In genomic region chr11:107018902-107019493, GRCh38 we compare ENCODE assay signal across 8 cellular contexts. TPM values are rescaled to one million over a fixed set of nuclear protein-coding genes. Genes with fewer than 3 reads are reported as not detected.
DNase-seq lines count a peak whose midpoint lies in the region; ATAC-seq lines count a peak whose summit lies in the region.

No MANE protein-coding gene starts in this region.

- no peak overlapping the region for H3K18ac ChIP-seq in neuronal stem cell (ENCODE audit: low read length)

- peak overlapping the region; percentile 4 for H3K14ac ChIP-seq in neuronal stem cell (ENCODE audit: low read length)

- H3K9ac ChIP-seq in HUES6 (ENCODE audit: low read length) (no peak overlapping the region), neuronal stem cell (ENCODE audit: low read depth, low read length, poor library complexity) (no peak overlapping the region)

- no peaks in the 10 kb centered on the region for H3K9me3 Mint-ChIP-seq in activated T-helper 2 cell treated with anti-CD3 and anti-CD28 coated beads, Interferon-gamma antibody, Interleukin-2, Interleukin-4, amounts not matched to agents 10 μg/mL and 5 μg/mL and 100 μg/mL, durations not matched to agents 14 hours and 24 hours and 36 hours

- no peak overlapping the region for H2AK5ac ChIP-seq in neuronal stem cell (ENCODE audit: low read depth, low read length)

- H3K23ac ChIP-seq in neuronal stem cell (ENCODE audit: low read depth, low read length, poor library complexity): no peak overlapping the region

- no peak overlapping the region for H2BK15ac ChIP-seq in neuronal stem cell (ENCODE audit: low read length)

- H3K36me3 Mint-ChIP-seq in activated T-helper 2 cell treated with anti-CD3 and anti-CD28 coated beads, Interferon-gamma antibody, Interleukin-2, Interleukin-4, amounts not matched to agents 10 μg/mL and 5 μg/mL and 100 μg/mL, durations not matched to agents 14 hours and 24 hours and 36 hours (ENCODE audit: low read depth): no peaks in the 10 kb centered on the region

- WGBS in neuronal stem cell (ENCODE audit: extremely low coverage in 2 of 2, insufficient read length in 2 of 2, insufficient replicate concordance in 1 of 2), 2 donors: no CpG with 5 or more reads among the region's 36 CpGs

- peak overlapping the region; percentile 50 for H3K4me3 ChIP-seq in HUES6 (ENCODE audit: low read depth, low read length)
- H3K4me3 ChIP-seq in neuronal stem cell (ENCODE audit: low read length in 2 of 2): peak overlapping the region; percentile 47 to 76

- H4K8ac ChIP-seq in neuronal stem cell (ENCODE audit: low read depth, low read length): no peak overlapping the region

- ATAC-seq in HG03135 (IDR thresholded peaks at IDR 0.05; ENCODE audit: unreplicated experiment): no peak

- H3K4me2 ChIP-seq in neuronal stem cell (ENCODE audit: insufficient read depth, low read length, poor library complexity, severe bottlenecking): peak overlapping the region; percentile 92

- DNase-seq in D341Med (ENCODE audit: low spot score): peak; percentile 61
- DNase-seq in activated T-helper 2 cell treated with anti-CD3 and anti-CD28 coated beads, Interferon-gamma antibody, Interleukin-2, Interleukin-4, amounts not matched to agents 10 μg/mL and 5 μg/mL and 100 μg/mL, durations not matched to agents 14 hours and 24 hours and 36 hours (ENCODE audit: low spot score): peak; percentile 8
- DNase-seq in globus pallidus (ENCODE audit: low spot score): peak; percentile 51
- DNase-seq in neuronal stem cell (ENCODE audit: low spot score): peak; percentile 71
- DNase-seq in T-helper 9 cell: no peak
- DNase-seq in MV-4-11 (lab: John Stamatoyannopoulos, UW): no peak

- no peak overlapping the region for H2BK5ac ChIP-seq in neuronal stem cell (ENCODE audit: low read length)

- peaks cover 42% of the 10 kb centered on the region for H3K27me3 Mint-ChIP-seq in activated T-helper 2 cell treated with anti-CD3 and anti-CD28 coated beads, Interferon-gamma antibody, Interleukin-2, Interleukin-4, amounts not matched to agents 10 μg/mL and 5 μg/mL and 100 μg/mL, durations not matched to agents 14 hours and 24 hours and 36 hours (ENCODE audit: low read depth)

- H3K27me3 ChIP-seq in HUES6 (ENCODE audit: control insufficient read depth, insufficient read depth, low read length): peaks cover 53% of the 10 kb centered on the region
- peaks cover 0 to 11% (median 3%) of the 10 kb centered on the region in 3 experiments for H3K27me3 ChIP-seq in neuronal stem cell (ENCODE audit: control insufficient read depth in 3 of 3, insufficient read depth in 3 of 3, low read depth in 1 of 3, low read length in 3 of 3)

- no peak overlapping the region for H3K4ac ChIP-seq in neuronal stem cell (ENCODE audit: low read length)

- intact Hi-C loops in activated T-helper 2 cell treated with anti-CD3 and anti-CD28 coated beads, Interferon-gamma antibody, Interleukin-2, Interleukin-4, amounts not matched to agents 10 μg/mL and 5 μg/mL and 100 μg/mL, durations not matched to agents 14 hours and 24 hours and 36 hours (cut with micrococcal nuclease): no loop called here

- H2BK120ac ChIP-seq in neuronal stem cell (ENCODE audit: low read depth, low read length): no peak overlapping the region

- H3K4me1 ChIP-seq in HUES6 (ENCODE audit: control insufficient read depth, insufficient read depth, low read length) (peaks cover 6% of the 10 kb centered on the region; the same call in 1 of the 2 replicates), neuronal stem cell (ENCODE audit: control insufficient read depth in 2 of 2, insufficient read depth in 1 of 2, low read depth in 1 of 2, low read length in 2 of 2) (peaks cover 3 to 9% of the 10 kb centered on the region in 2 donors)

- H4K91ac ChIP-seq in neuronal stem cell (ENCODE audit: low read depth, low read length, poor library complexity): no peak overlapping the region

- no peak overlapping the region for H2BK12ac ChIP-seq in neuronal stem cell (ENCODE audit: low read length)

- peaks cover 3% of the 10 kb centered on the region for H3K4me1 Mint-ChIP-seq in activated T-helper 2 cell treated with anti-CD3 and anti-CD28 coated beads, Interferon-gamma antibody, Interleukin-2, Interleukin-4, amounts not matched to agents 10 μg/mL and 5 μg/mL and 100 μg/mL, durations not matched to agents 14 hours and 24 hours and 36 hours (ENCODE audit: low read depth)

- H3K27ac Mint-ChIP-seq in activated T-helper 2 cell treated with anti-CD3 and anti-CD28 coated beads, Interferon-gamma antibody, Interleukin-2, Interleukin-4, amounts not matched to agents 10 μg/mL and 5 μg/mL and 100 μg/mL, durations not matched to agents 14 hours and 24 hours and 36 hours: no peak overlapping the region

- H3K36me3 ChIP-seq in HUES6 (ENCODE audit: control insufficient read depth, insufficient read depth, low read length) (no peaks in the 10 kb centered on the region), neuronal stem cell (replicated peaks in 1 of 2; ENCODE audit: control insufficient read depth in 2 of 2, insufficient read depth in 2 of 2, low read length in 2 of 2) (no peaks in the 10 kb centered on the region)

- H3K4me3 Mint-ChIP-seq in activated T-helper 2 cell treated with anti-CD3 and anti-CD28 coated beads, Interferon-gamma antibody, Interleukin-2, Interleukin-4, amounts not matched to agents 10 μg/mL and 5 μg/mL and 100 μg/mL, durations not matched to agents 14 hours and 24 hours and 36 hours (ENCODE audit: low read depth): peak overlapping the region; percentile 30

- H2AFZ ChIP-seq in neuronal stem cell (ENCODE audit: low read length): peak overlapping the region; percentile 86

- no peaks in the 10 kb centered on the region for H3K9me3 ChIP-seq in HUES6 (ENCODE audit: control insufficient read depth, insufficient read depth, low read depth, low read length)
- no peaks in the 10 kb centered on the region for H3K9me3 ChIP-seq in neuronal stem cell (replicated peaks in 1 of 2; ENCODE audit: control insufficient read depth in 2 of 2, insufficient read depth in 1 of 2, low read depth in 1 of 2, low read length in 2 of 2)

- H3K79me1 ChIP-seq in neuronal stem cell (ENCODE audit: low read depth, low read length): no peaks in the 10 kb centered on the region

- no peak overlapping the region for H3K27ac ChIP-seq in HUES6 (ENCODE audit: low read depth, low read length)
- H3K27ac ChIP-seq in neuronal stem cell (replicated peaks; ENCODE audit: low read length): no peak overlapping the region

RNA-seq across cellular contexts. Expression of gene GUCY1A2, which starts 0.7 kb away (rescaled TPM):
- total RNA-seq in activated T-helper 2 cell treated with anti-CD3 and anti-CD28 coated beads, Interferon-gamma antibody, Interleukin-2, Interleukin-4, amounts not matched to agents 10 μg/mL and 5 μg/mL and 100 μg/mL, durations not matched to agents 14 hours and 24 hours and 36 hours: 0.02 TPM in 1 of 2 replicates, not detected in the other
- 0.50 TPM for polyA plus RNA-seq in neuronal stem cell (2013, experiment 1 of 2)
- polyA plus RNA-seq in neuronal stem cell (2013, experiment 2 of 2): 0.50 TPM

Comparison
In these comparisons a context has a peak if more than half of its experiments do, and no peak if none do; other contexts are left out.
1. DNase-seq: peak in D341Med (single experiment), activated T-helper 2 cell treated with anti-CD3 and anti-CD28 coated beads, Interferon-gamma antibody, Interleukin-2, Interleukin-4, amounts not matched to agents 10 μg/mL and 5 μg/mL and 100 μg/mL, durations not matched to agents 14 hours and 24 hours and 36 hours (single experiment), globus pallidus (single experiment) and neuronal stem cell (single experiment); none in T-helper 9 cell (single experiment) and MV-4-11 (single experiment).